8 cellular contexts compared by ENCODE assay signal in the genomic region with DNA sequence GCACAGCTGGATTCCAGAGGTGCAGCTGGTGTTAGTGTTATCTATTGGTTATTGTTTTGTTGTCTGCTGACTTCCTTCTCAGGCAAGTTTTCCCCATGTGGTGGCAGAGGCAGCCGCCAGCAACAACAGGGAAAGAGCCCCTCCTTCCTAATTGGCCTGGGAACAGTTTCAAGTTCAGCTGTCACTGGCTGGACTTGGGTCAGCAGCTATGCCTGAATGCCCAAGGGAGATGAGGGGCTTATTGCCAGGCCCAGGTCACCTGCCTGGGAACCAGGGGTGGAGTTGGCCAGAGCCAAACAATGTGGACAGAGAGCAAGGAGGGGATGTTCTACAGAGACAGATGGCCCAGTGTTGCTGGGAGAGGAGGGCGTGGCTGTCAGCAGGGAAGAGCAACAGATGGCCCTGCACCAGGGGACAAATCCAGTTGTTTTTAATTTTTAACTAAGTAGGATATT. TPM values are rescaled to one million over a fixed set of nuclear protein-coding genes. Genes with fewer than 3 reads are reported as not detected.
DNase-seq lines count a peak whose midpoint lies in the region; ATAC-seq, FAIRE-seq and TF ChIP-seq lines count a peak whose summit lies in the region.

No MANE protein-coding gene starts in this region.

- TF ChIP-seq POLR2A in H54 (IDR thresholded peaks at IDR 0.05; ENCODE audit: low read depth, low read length): no peak

- peaks cover 11 to 19% of the 10 kb centered on the region in 2 donors for H3K4me1 ChIP-seq in mucosa of rectum (ENCODE audit: control insufficient read depth in 2 of 2, insufficient read depth in 2 of 2, low read length in 2 of 2)

- no peak for FAIRE-seq in H54 (lab: Jason Lieb, UNC)

- in situ Hi-C loops in Caki2 (cut with HindIII; ENCODE audit: low pct_unique_long_range_greater_than_20kb, low sequenced_read_pairs): no loop called here

- ATAC-seq in GM18870 (IDR thresholded peaks at IDR 0.05; ENCODE audit: unreplicated experiment) (no peak), HG03095 (IDR thresholded peaks at IDR 0.05; ENCODE audit: unreplicated experiment) (no peak)

- peak overlapping the region; percentile 31 to 98 (median 92) for H3K27ac ChIP-seq in dorsolateral prefrontal cortex
- H3K27ac ChIP-seq in mucosa of rectum (ENCODE audit: low read depth in 2 of 2, low read length in 2 of 2): peak overlapping the region; percentile 54 to 75

- no peak overlapping the region for H3K9ac ChIP-seq in mucosa of rectum (ENCODE audit: low read depth in 1 of 2, low read length in 2 of 2)

- H3K9me3 ChIP-seq in mucosa of rectum (ENCODE audit: control insufficient read depth in 2 of 2, low read length in 2 of 2): no peaks in the 10 kb centered on the region

- H3K27me3 ChIP-seq in dorsolateral prefrontal cortex (no peaks in the 10 kb centered on the region), mucosa of rectum (ENCODE audit: control insufficient read depth in 2 of 2, insufficient read depth in 2 of 2, low read length in 2 of 2) (no peaks in the 10 kb centered on the region)

- intact Hi-C loops in dorsolateral prefrontal cortex (cut with DNase I): loop anchor here in 1 of 2 donors (1.0 to 5.0 kb wide), 2 partner anchors 38 to 72 kb away; partner anchors contain the start of genes DDX54, RITA1 and TPCN1

- peak in 22 of 56 donors; percentile 4 to 35 (median 19) for TF ChIP-seq CTCF in dorsolateral prefrontal cortex (IDR thresholded peaks at IDR 0.05 in 54 of 56, conservative IDR thresholded peaks at IDR 0.05 in 2 of 56; ENCODE audit: low read depth in 1 of 56, partially characterized antibody in 56 of 56)

- H3K4me3 ChIP-seq in dorsolateral prefrontal cortex (peak overlapping the region in 8 of 59 donors; percentile 6 to 33 (median 16)), mucosa of rectum (ENCODE audit: low read length in 2 of 2) (peak overlapping the region in 1 of 2 donors; percentile 20)

- H3K36me3 ChIP-seq in mucosa of rectum (ENCODE audit: control insufficient read depth in 2 of 2, insufficient read depth in 2 of 2, low read length in 2 of 2): peaks cover 9 to 14% of the 10 kb centered on the region in 2 donors

- peak; percentile 83 for DNase-seq in Caki2 (ENCODE audit: low read depth)
- peak; percentile 33 for DNase-seq in NCI-H510A (lab: John Stamatoyannopoulos, UW)
- peak; percentile 39 to 85 (median 78) for DNase-seq in dorsolateral prefrontal cortex
- no peak for DNase-seq in NK-92 treated with Interleukin-12 subunit alpha and Interleukin-12 subunit beta, amount 100 ng/mL, for 24 hours (lab: John Stamatoyannopoulos, UW)
- DNase-seq in H54 (ENCODE audit: insufficient read length, low spot score): no peak

RNA-seq across cellular contexts. Expression of gene TPCN1, which starts 38.3 kb away (rescaled TPM):
- total RNA-seq in Caki2 (2014; rRNA removed; shearing (Covaris generic); ENCODE audit: low replicate concordance): 16.4 and 18.9 TPM in 2 replicates
- 100 to 1,000 TPM in 13 of 120 experiments, 10 to 100 TPM in 107; 45.9 to 150 (median 76.0) TPM for total RNA-seq in dorsolateral prefrontal cortex

Comparison
In these comparisons a context has a peak if more than half of its experiments do, and no peak if none do; other contexts are left out.
1. DNase-seq: peak in Caki2 (single experiment), NCI-H510A (single experiment) and dorsolateral prefrontal cortex (10 of 10); none in NK-92 treated with Interleukin-12 subunit alpha and Interleukin-12 subunit beta, amount 100 ng/mL, for 24 hours (single experiment) and H54 (single experiment).